Comparison of ENCODE assay signal across 18 cellular contexts in genomic region chr13:39712626-39713025, GRCh38. TPM values are rescaled to one million over a fixed set of nuclear protein-coding genes. Genes with fewer than 3 reads are reported as not detected.
A peak's percentile ranks its signal among the peaks of the same experiment; 100 is the strongest.
DNase-seq lines count a peak whose midpoint lies in the region; ATAC-seq, FAIRE-seq and TF ChIP-seq lines count a peak whose summit lies in the region.
"Had no signal": no experiment of that assay in that cellular context is flagged by ENCODE, and none has a peak within 500 bp of the region (broad histone marks: within the 10 kb centered on the region; RNA-seq: fewer than 3 reads in every experiment).

No MANE protein-coding gene starts in this region.

- TF ChIP-seq CTCF in bronchial epithelial cell (IDR thresholded peaks at IDR 0.05; ENCODE audit: insufficient read depth, low read length, severe bottlenecking) = no peak
- TF ChIP-seq CTCF in keratinocyte (optimal IDR thresholded peaks at IDR 0.05 in 1 of 3, IDR thresholded peaks at IDR 0.05 in 1 of 3, conservative IDR thresholded peaks at IDR 0.05 in 1 of 3; ENCODE audit: extremely low read depth in 1 of 3, insufficient read depth in 2 of 3, low read length in 3 of 3) = no peak
- no peak for TF ChIP-seq CTCF in PC-3 (conservative IDR thresholded peaks at IDR 0.05; ENCODE audit: low read depth, low read length)

- H2AFZ ChIP-seq in keratinocyte (ENCODE audit: control insufficient read depth, low read length) (peak overlapping the region; percentile 70), PC-3 (ENCODE audit: low read length) (no peak overlapping the region)

- dilution Hi-C loops in keratinocyte (cut with MboI; ENCODE audit: extremely low pct_ligation_motif_present, low sequenced_read_pairs) = no loop called here

- H3K4me1 ChIP-seq in keratinocyte (ENCODE audit: control insufficient read depth, extremely low read depth, insufficient read depth, low read length) = peaks cover 14% of the 10 kb centered on the region
- H3K4me1 ChIP-seq in PC-3 (ENCODE audit: insufficient read depth, low read length) = no peaks in the 10 kb centered on the region

- H3K4me3 ChIP-seq in bronchial epithelial cell (ENCODE audit: low read depth, low read length) (no peak overlapping the region), keratinocyte (ENCODE audit: control insufficient read depth in 2 of 3, extremely low read depth in 1 of 3, insufficient read depth in 2 of 3, low read depth in 1 of 3, low read length in 3 of 3) (no peak overlapping the region), PC-3 (ENCODE audit: low read length) (no peak overlapping the region)

- BruUV-seq in PC-3 (replicated peaks; lab: Mats Ljungman, UMichigan) = no TSS peak

- CTCF ChIA-PET in PC-3 (lab: Charles Lee) = no interaction called here

- FAIRE-seq in bronchial epithelial cell (lab: Jason Lieb, UNC) = no peak
- FAIRE-seq in keratinocyte (lab: Jason Lieb, UNC) = peak; percentile 96
- FAIRE-seq: G401.6, HepG2, HTR-8/SVneo had no signal

- H3K27me3 ChIP-seq in bronchial epithelial cell (ENCODE audit: control insufficient read depth, insufficient read depth, low read length) = no peaks in the 10 kb centered on the region
- no peaks in the 10 kb centered on the region for H3K27me3 ChIP-seq in keratinocyte (ENCODE audit: control insufficient read depth, extremely low read depth, insufficient read depth, low read length)
- no peaks in the 10 kb centered on the region for H3K27me3 ChIP-seq in PC-3 (ENCODE audit: low read length)

- H3K4me2 ChIP-seq in keratinocyte (ENCODE audit: control insufficient read depth, extremely low read depth, insufficient read depth, low read depth, low read length) (peak overlapping the region; percentile 72), PC-3 (ENCODE audit: low read length) (no peak overlapping the region)

- H4K20me1 ChIP-seq in keratinocyte (ENCODE audit: control insufficient read depth, extremely low read depth, insufficient read depth, low read length) (no peaks in the 10 kb centered on the region), PC-3 (ENCODE audit: low read length) (no peaks in the 10 kb centered on the region)

- no peaks in the 10 kb centered on the region for H3K36me3 ChIP-seq in bronchial epithelial cell (ENCODE audit: control insufficient read depth, insufficient read depth, low read length)
- H3K36me3 ChIP-seq in keratinocyte (ENCODE audit: control insufficient read depth in 2 of 2, extremely low read depth in 1 of 2, insufficient read depth in 2 of 2, low read length in 2 of 2) = no peaks in the 10 kb centered on the region
- no peaks in the 10 kb centered on the region for H3K36me3 ChIP-seq in PC-3 (ENCODE audit: low read depth, low read length)

- H3K9ac ChIP-seq in keratinocyte (ENCODE audit: control insufficient read depth, extremely low read depth, insufficient read depth, low read length) = no peak overlapping the region
- no peak overlapping the region for H3K9ac ChIP-seq in PC-3 (ENCODE audit: low read length)

- intact Hi-C loops in PC-3 (cut with micrococcal nuclease) = no loop called here

- H3K9me2 ChIP-seq in PC-3 (replicated peaks; ENCODE audit: low read length) = no peaks in the 10 kb centered on the region

- H3K79me2 ChIP-seq in keratinocyte (ENCODE audit: control insufficient read depth, insufficient read depth, low read length) (no peaks in the 10 kb centered on the region), PC-3 (ENCODE audit: low read length) (no peaks in the 10 kb centered on the region)

- no peak for ATAC-seq in GM21423 (IDR thresholded peaks at IDR 0.05; ENCODE audit: unreplicated experiment)
- ATAC-seq in PC-3 = no peak
- ATAC-seq: CD8-positive, alpha-beta T cell; HepG2 had no signal

- H3K9me1 ChIP-seq in keratinocyte (ENCODE audit: control insufficient read depth, extremely low read depth, insufficient read depth, low read length) = no peaks in the 10 kb centered on the region

- H3K27ac ChIP-seq in keratinocyte (ENCODE audit: control insufficient read depth, insufficient read depth, low read length) (peak overlapping the region; percentile 72), PC-3 (ENCODE audit: low read length) (no peak overlapping the region)
- H3K27ac ChIP-seq: 22Rv1 had no signal

- POLR2A ChIA-PET in PC-3 (lab: Charles Lee; ENCODE audit: unreplicated experiment) = no interaction called here

- H3K9me3 ChIP-seq in keratinocyte (ENCODE audit: control insufficient read depth, low read depth, low read length) (no peaks in the 10 kb centered on the region), PC-3 (ENCODE audit: low read length) (no peaks in the 10 kb centered on the region)

- DNase-seq in NCI-H526 (lab: John Stamatoyannopoulos, UW) = peak; percentile 12 to 49
- no peak for DNase-seq in NCI-H526 treated with DMSO at 0.1 percent for 48 hours (lab: John Stamatoyannopoulos, UW)
- peak; percentile 93 for DNase-seq in bronchial epithelial cell (ENCODE audit: low read depth)
- peak; percentile 58 for DNase-seq in keratinocyte (ENCODE audit: low read depth, low spot score)
- DNase-seq in MV-4-11 (lab: John Stamatoyannopoulos, UW) = no peak
- no peak for DNase-seq in PC-3
- DNase-seq: CD8-positive, alpha-beta T cell; COR-L47; DMS153; DMS79 treated with DMSO at 0.1 percent for 48 hours; EL; HCEC 1CT; HFFc6 had no signal

- H3F3A ChIP-seq in PC-3 (ENCODE audit: low read length, unreplicated experiment) = no peaks in the 10 kb centered on the region

RNA-seq across cellular contexts. Expression of gene COG6, which starts 57.2 kb away (rescaled TPM):
- 15.5 and 24.0 TPM in 2 replicates for total RNA-seq in bronchial epithelial cell
- 14.4 to 25.5 TPM (median 20.7 TPM) in 3 replicates for polyA plus RNA-seq in keratinocyte
- polyA plus RNA-seq in keratinocyte (2011; ENCODE audit: low read depth) = 18.7 TPM
- polyA plus RNA-seq in keratinocyte (2011; cell fraction: cytosol; rRNA removed) = 10.6 and 23.0 TPM in 2 replicates
- polyA plus RNA-seq in keratinocyte (2011; cell fraction: nucleus; rRNA removed) = 19.4 and 20.5 TPM in 2 replicates
- polyA plus RNA-seq in keratinocyte (2012; ENCODE audit: low replicate concordance) = 9.6 and 9.7 TPM in 2 replicates
- 4.3 to 16.8 TPM (median 13.1 TPM) in 3 replicates for polyA minus RNA-seq in keratinocyte
- 94.6 TPM for polyA minus RNA-seq in keratinocyte (2011; cell fraction: cytosol; rRNA and poly(A)+ RNA removed)
- polyA minus RNA-seq in keratinocyte (2011; cell fraction: nucleus; rRNA and poly(A)+ RNA removed) = 18.8 and 27.7 TPM in 2 replicates
- 16.0 and 19.1 TPM in 2 replicates for total RNA-seq in PC-3 (2014; rRNA removed)

Comparison
In these comparisons a context has a peak if more than half of its experiments do, and no peak if none do; other contexts are left out.
1. DNase-seq: peak in NCI-H526 (2 of 2), bronchial epithelial cell (single experiment) and keratinocyte (single experiment); none in NCI-H526 treated with DMSO at 0.1 percent for 48 hours (single experiment), MV-4-11 (single experiment) and PC-3 (single experiment).